Comparison of ENCODE assay signal across 19 cellular contexts in genomic region chr3:159077860-159078259, GRCh38. TPM values are rescaled to one million over a fixed set of nuclear protein-coding genes. Genes with fewer than 3 reads are reported as not detected.
DNase-seq lines count a peak whose midpoint lies in the region; TF ChIP-seq lines count a peak whose summit lies in the region.
"Had no signal": no experiment of that assay in that cellular context is flagged by ENCODE, and none has a peak within 500 bp of the region (broad histone marks: within the 10 kb centered on the region; RNA-seq: fewer than 3 reads in every experiment).

No MANE protein-coding gene starts in this region.

- H3K4me2 ChIP-seq in trophoblast cell (ENCODE audit: low read length), result no peak overlapping the region

- H2BK120ac ChIP-seq in trophoblast cell (ENCODE audit: insufficient read depth, low read length, poor library complexity), result no peak overlapping the region

- no peak overlapping the region for H3K27ac Mint-ChIP-seq in endodermal cell
- H3K27ac Mint-ChIP-seq: activated B cell treated with CpG ODN at 0.5 μM for 24 hours, CD14-positive monocyte had no signal

- TF ChIP-seq CTCF in endodermal cell (conservative IDR thresholded peaks at IDR 0.05), result no peak

- no peak overlapping the region for H4K91ac ChIP-seq in trophoblast cell (ENCODE audit: low read depth, low read length)

- no peak overlapping the region for H3K18ac ChIP-seq in trophoblast cell (ENCODE audit: low read length)

- no CpG with 5 or more reads among the region's 2 CpGs for WGBS in trophoblast cell (ENCODE audit: extremely low coverage, insufficient coverage, insufficient read length)
- WGBS in endodermal cell (ENCODE audit: insufficient coverage in 1 of 2, insufficient read length in 1 of 2), 2 experiments, result 89 to 100% methylated on average over 2 of the region's 2 CpGs

- H2AFZ ChIP-seq in trophoblast cell (ENCODE audit: insufficient read depth, low read length, poor library complexity), result no peak overlapping the region

- H3K4me1 Mint-ChIP-seq in endodermal cell, result peaks cover 39% of the 10 kb centered on the region
- H3K4me1 Mint-ChIP-seq: activated B cell treated with CpG ODN at 0.5 μM for 24 hours, CD14-positive monocyte had no signal

- H3K4me3 Mint-ChIP-seq in endodermal cell, result no peak overlapping the region
- H3K4me3 Mint-ChIP-seq: activated B cell treated with CpG ODN at 0.5 μM for 24 hours, CD14-positive monocyte had no signal

- H3K27ac ChIP-seq in trophoblast cell (ENCODE audit: low read depth, low read length) (no peak overlapping the region), endodermal cell (ENCODE audit: low read depth, low read length) (no peak overlapping the region)
- H3K27ac ChIP-seq: esophagus squamous epithelium, thyroid gland had no signal

- H4K8ac ChIP-seq in trophoblast cell (ENCODE audit: low read depth, low read length), result no peak overlapping the region

- H3K36me3 ChIP-seq in trophoblast cell (ENCODE audit: control insufficient read depth in 1 of 2, insufficient read depth in 2 of 2, low read length in 2 of 2) (no peaks in the 10 kb centered on the region), endodermal cell (ENCODE audit: control insufficient read depth, insufficient read depth, low read length) (no peaks in the 10 kb centered on the region)
- H3K36me3 ChIP-seq: esophagus squamous epithelium, thyroid gland had no signal

- no peak overlapping the region for H3K14ac ChIP-seq in trophoblast cell (ENCODE audit: low read length)

- H3K9me3 ChIP-seq in trophoblast cell (ENCODE audit: insufficient read depth, low read depth, low read length) (no peaks in the 10 kb centered on the region), endodermal cell (ENCODE audit: control insufficient read depth, low read length) (no peaks in the 10 kb centered on the region)
- H3K9me3 ChIP-seq: esophagus squamous epithelium, thyroid gland had no signal

- H3K9me3 Mint-ChIP-seq in endodermal cell, result no peaks in the 10 kb centered on the region
- H3K9me3 Mint-ChIP-seq: activated B cell treated with CpG ODN at 0.5 μM for 24 hours had no signal

- no peak overlapping the region for H4K12ac ChIP-seq in trophoblast cell (ENCODE audit: low read depth, low read length)

- H2BK12ac ChIP-seq in trophoblast cell (ENCODE audit: low read length), result no peak overlapping the region

- H3K9ac ChIP-seq in trophoblast cell (ENCODE audit: low read length) (no peak overlapping the region), endodermal cell (ENCODE audit: extremely low read depth, low read length, poor library complexity, severe bottlenecking) (no peak overlapping the region)

- no peaks in the 10 kb centered on the region for H3K27me3 ChIP-seq in trophoblast cell (ENCODE audit: insufficient read depth, low read length)
- no peaks in the 10 kb centered on the region for H3K27me3 ChIP-seq in endodermal cell (ENCODE audit: control insufficient read depth, insufficient read depth, low read length, poor library complexity, severe bottlenecking)
- H3K27me3 ChIP-seq: esophagus squamous epithelium, thyroid gland had no signal

- H3K4me1 ChIP-seq in trophoblast cell (ENCODE audit: control insufficient read depth in 1 of 2, insufficient read depth in 2 of 2, low read length in 2 of 2) (peaks cover 0 to 3% of the 10 kb centered on the region in 2 experiments), endodermal cell (ENCODE audit: control insufficient read depth, insufficient read depth, low read length) (peaks cover 26% of the 10 kb centered on the region)
- H3K4me1 ChIP-seq: esophagus squamous epithelium, thyroid gland had no signal

- H2BK5ac ChIP-seq in trophoblast cell (ENCODE audit: low read depth, low read length, poor library complexity), result no peak overlapping the region

- no peaks in the 10 kb centered on the region for H3K79me2 ChIP-seq in trophoblast cell (ENCODE audit: control insufficient read depth, insufficient read depth, low read length, poor library complexity)

- DNase-seq in AG20443 (ENCODE audit: low spot score), result peak; percentile 76
- DNase-seq in NCI-H226, result peak; percentile 76
- peak; percentile 89 for DNase-seq in dermis blood vessel endothelial cell
- DNase-seq in trophoblast cell, result peak; percentile 9 to 63
- no peak for DNase-seq in cerebellar nuclear complex (lab: John Stamatoyannopoulos, UW)
- no peak for DNase-seq in endodermal cell
- DNase-seq in NCI-H82 treated with DMSO at 0.1 percent for 48 hours (lab: John Stamatoyannopoulos, UW; ENCODE audit: unreplicated experiment), result no peak
- no peak for DNase-seq in middle frontal gyrus (ENCODE audit: extremely low spot score, low spot score)
- DNase-seq: activated B cell treated with CpG ODN at 0.5 μM for 24 hours; activated gamma-delta T cell treated with Interleukin-2 at 50 U/mL for 16 hours; central memory CD4-positive, alpha-beta T cell; DMS79; esophagus squamous epithelium; NCI-H1417; NCI-H345; occipital lobe; thyroid gland had no signal

- H2AK5ac ChIP-seq in trophoblast cell (ENCODE audit: low read length), result no peak overlapping the region

- H3K79me1 ChIP-seq in trophoblast cell (ENCODE audit: low read length), result no peaks in the 10 kb centered on the region

- H3K36me3 Mint-ChIP-seq in endodermal cell (ENCODE audit: low read depth), result no peaks in the 10 kb centered on the region
- H3K36me3 Mint-ChIP-seq: CD14-positive monocyte had no signal

- no peak overlapping the region for H3K4me3 ChIP-seq in trophoblast cell (ENCODE audit: low read depth, low read length)
- H3K4me3 ChIP-seq in endodermal cell (ENCODE audit: low read length), result no peak overlapping the region
- H3K4me3 ChIP-seq: esophagus squamous epithelium, thyroid gland had no signal

- H3K4ac ChIP-seq in trophoblast cell (ENCODE audit: low read depth, low read length), result no peak overlapping the region

- H3K27me3 Mint-ChIP-seq in endodermal cell (ENCODE audit: insufficient read depth), result no peaks in the 10 kb centered on the region
- H3K27me3 Mint-ChIP-seq: activated B cell treated with CpG ODN at 0.5 μM for 24 hours had no signal

- H3K23ac ChIP-seq in trophoblast cell (ENCODE audit: low read length), result no peak overlapping the region

RNA-seq across cellular contexts. Expression of gene IQCJ, which starts 8.7 kb away (rescaled TPM):
- total RNA-seq in dermis blood vessel endothelial cell, result not detected in 2 replicates
- not detected in 2 replicates for polyA plus RNA-seq in trophoblast cell (2013)
- not detected for total RNA-seq in endodermal cell
- polyA plus RNA-seq in endodermal cell (2013, experiment 1 of 2), result not detected
- not detected for polyA plus RNA-seq in endodermal cell (2013, experiment 2 of 2)
- total RNA-seq: activated B cell treated with CpG ODN at 0.5 μM for 24 hours, esophagus squamous epithelium, HepG2, thyroid gland had no signal
- polyA plus RNA-seq: CD14-positive monocyte, HepG2 had no signal

Comparison
In these comparisons a context has a peak if more than half of its experiments do, and no peak if none do; other contexts are left out.
1. DNase-seq: peak in AG20443 (single experiment), NCI-H226 (single experiment), dermis blood vessel endothelial cell (single experiment) and trophoblast cell (2 of 2); none in cerebellar nuclear complex (0 of 2), endodermal cell (single experiment), NCI-H82 treated with DMSO at 0.1 percent for 48 hours (single experiment) and middle frontal gyrus (single experiment).